Comparison of ENCODE assay signal across 30 cellular contexts in genomic region chr2:235847576-235847975, GRCh38.
"Had no signal": no experiment of that assay in that cellular context is flagged by ENCODE, and none has a peak within 500 bp of the region (broad histone marks: within the 10 kb centered on the region; RNA-seq: fewer than 3 reads in every experiment).

No MANE protein-coding gene starts in this region.

- H3K9me3 ChIP-seq: esophagus squamous epithelium, gastroesophageal sphincter, heart right ventricle had no signal

- H3K9me3 Mint-ChIP-seq: activated CD4-positive, alpha-beta memory T cell treated with anti-CD3 and anti-CD28 coated beads, Interleukin-2, amount 10 ng/mL, durations not matched to agents 7 days and 5 days; activated CD4-positive, alpha-beta T cell treated with anti-CD3 and anti-CD28 coated beads, Interleukin-2, amount 10 ng/mL, durations not matched to agents 24 days and 14 days; activated naive CD4-positive, alpha-beta T cell treated with anti-CD3 and anti-CD28 coated beads, Interleukin-2, amount 10 ng/mL, durations not matched to agents 7 days and 5 days; activated T-cell treated with anti-CD3 and anti-CD28 coated beads, Interleukin-2, amount 50 U/mL, for 24 hours; activated T-cell treated with anti-CD3 and anti-CD28 coated beads, Interleukin-2, amount 50 U/mL, for 72 hours; central memory CD8-positive, alpha-beta T cell; effector memory CD8-positive, alpha-beta T cell; T-helper 2 cell treated with Interferon-gamma antibody and Interleukin-4, amounts not matched to agents 5 μg/mL and 100 μg/mL, for 36 hours had no signal

- H3K36me3 ChIP-seq: brain microvascular endothelial cell, esophagus squamous epithelium, heart right ventricle had no signal

- H3K4me1 ChIP-seq: esophagus squamous epithelium, gastroesophageal sphincter, heart right ventricle had no signal

- DNase-seq: activated CD4-positive, alpha-beta memory T cell treated with anti-CD3 and anti-CD28 coated beads, Interleukin-2, amount 10 ng/mL, durations not matched to agents 7 days and 5 days; activated CD4-positive, alpha-beta T cell treated with anti-CD3 and anti-CD28 coated beads for 36 hours; activated CD4-positive, alpha-beta T cell treated with anti-CD3 and anti-CD28 coated beads, Interleukin-2, amount 10 ng/mL, durations not matched to agents 24 days and 14 days; activated CD4-positive, alpha-beta T cell treated with anti-CD3 and anti-CD28 coated beads, Interleukin-2, amount 50 U/mL, for 4 hours; activated CD4-positive, CD25-positive, alpha-beta regulatory T cell; activated CD4-positive, CD25-positive, alpha-beta regulatory T cell treated with anti-CD3 and anti-CD28 coated beads, Interleukin-2, amount 50 U/mL, for 72 hours; activated CD8-positive, alpha-beta memory T cell treated with anti-CD3 and anti-CD28 coated beads, Interleukin-2, amount 50 U/mL, for 48 hours; activated naive CD4-positive, alpha-beta T cell treated with anti-CD3 and anti-CD28 coated beads, Interleukin-2, amount 10 ng/mL, durations not matched to agents 7 days and 5 days; activated T-cell treated with anti-CD3 and anti-CD28 coated beads for 4 hours; activated T-cell treated with anti-CD3 and anti-CD28 coated beads, Interleukin-2, amount 50 U/mL, for 24 hours; activated T-cell treated with anti-CD3 and anti-CD28 coated beads, Interleukin-2, amount 50 U/mL, for 72 hours; amniotic stem cell; anterior cingulate cortex; brain microvascular endothelial cell; cortex of kidney; dermis blood vessel endothelial cell; effector CD4-positive, alpha-beta T cell; effector memory CD8-positive, alpha-beta T cell; esophagus squamous epithelium; foreskin melanocyte; heart right ventricle; T-helper 1 cell; T-helper 17 cell; T1000; WERI-Rb-1 had no signal

- H3K36me3 Mint-ChIP-seq: activated naive CD4-positive, alpha-beta T cell treated with anti-CD3 and anti-CD28 coated beads, Interleukin-2, amount 10 ng/mL, durations not matched to agents 7 days and 5 days; activated naive CD8-positive, alpha-beta T cell had no signal

- ATAC-seq: activated CD4-positive, alpha-beta T cell treated with anti-CD3 and anti-CD28 coated beads for 36 hours; activated T-cell treated with anti-CD3 and anti-CD28 coated beads, Interleukin-2, amount 50 U/mL, for 72 hours; effector memory CD8-positive, alpha-beta T cell; gastroesophageal sphincter; heart right ventricle; T-helper 17 cell had no signal

- H3K4me3 ChIP-seq: esophagus squamous epithelium, gastroesophageal sphincter, heart right ventricle had no signal

- H3K27me3 ChIP-seq: brain microvascular endothelial cell, esophagus squamous epithelium, gastroesophageal sphincter, heart right ventricle had no signal

- H3K4me3 Mint-ChIP-seq: activated CD4-positive, alpha-beta memory T cell treated with anti-CD3 and anti-CD28 coated beads, Interleukin-2, amount 10 ng/mL, durations not matched to agents 7 days and 5 days; activated CD4-positive, alpha-beta T cell treated with anti-CD3 and anti-CD28 coated beads for 36 hours; activated CD4-positive, alpha-beta T cell treated with anti-CD3 and anti-CD28 coated beads, Interleukin-2, amount 10 ng/mL, durations not matched to agents 24 days and 14 days; activated naive CD4-positive, alpha-beta T cell treated with anti-CD3 and anti-CD28 coated beads, Interleukin-2, amount 10 ng/mL, durations not matched to agents 7 days and 5 days; activated naive CD8-positive, alpha-beta T cell; activated T-cell treated with anti-CD3 and anti-CD28 coated beads, Interleukin-2, amount 50 U/mL, for 24 hours; activated T-cell treated with anti-CD3 and anti-CD28 coated beads, Interleukin-2, amount 50 U/mL, for 72 hours; central memory CD8-positive, alpha-beta T cell; effector memory CD8-positive, alpha-beta T cell; T-helper 17 cell; T-helper 2 cell treated with Interferon-gamma antibody and Interleukin-4, amounts not matched to agents 5 μg/mL and 100 μg/mL, for 36 hours had no signal

- H3K27me3 Mint-ChIP-seq: activated CD4-positive, alpha-beta memory T cell treated with anti-CD3 and anti-CD28 coated beads, Interleukin-2, amount 10 ng/mL, durations not matched to agents 7 days and 5 days; activated CD4-positive, alpha-beta T cell treated with anti-CD3 and anti-CD28 coated beads for 36 hours; activated CD4-positive, alpha-beta T cell treated with anti-CD3 and anti-CD28 coated beads, Interleukin-2, amount 10 ng/mL, durations not matched to agents 24 days and 14 days; central memory CD8-positive, alpha-beta T cell; effector memory CD8-positive, alpha-beta T cell had no signal

- H3K27ac ChIP-seq: brain microvascular endothelial cell, epithelial cell of prostate, esophagus squamous epithelium, gastroesophageal sphincter, heart right ventricle, WERI-Rb-1 had no signal

- H3K27ac Mint-ChIP-seq: activated CD4-positive, alpha-beta memory T cell treated with anti-CD3 and anti-CD28 coated beads, Interleukin-2, amount 10 ng/mL, durations not matched to agents 7 days and 5 days; activated CD4-positive, alpha-beta T cell treated with anti-CD3 and anti-CD28 coated beads for 36 hours; activated CD4-positive, alpha-beta T cell treated with anti-CD3 and anti-CD28 coated beads, Interleukin-2, amount 10 ng/mL, durations not matched to agents 24 days and 14 days; activated naive CD4-positive, alpha-beta T cell treated with anti-CD3 and anti-CD28 coated beads, Interleukin-2, amount 10 ng/mL, durations not matched to agents 7 days and 5 days; activated naive CD8-positive, alpha-beta T cell; activated T-cell treated with anti-CD3 and anti-CD28 coated beads, Interleukin-2, amount 50 U/mL, for 24 hours; activated T-cell treated with anti-CD3 and anti-CD28 coated beads, Interleukin-2, amount 50 U/mL, for 72 hours; effector memory CD8-positive, alpha-beta T cell; T-helper 17 cell; T-helper 2 cell treated with Interferon-gamma antibody and Interleukin-4, amounts not matched to agents 5 μg/mL and 100 μg/mL, for 36 hours had no signal

- H3K4me1 Mint-ChIP-seq: activated CD4-positive, alpha-beta memory T cell treated with anti-CD3 and anti-CD28 coated beads, Interleukin-2, amount 10 ng/mL, durations not matched to agents 7 days and 5 days; activated CD4-positive, alpha-beta T cell treated with anti-CD3 and anti-CD28 coated beads for 36 hours; activated CD4-positive, alpha-beta T cell treated with anti-CD3 and anti-CD28 coated beads, Interleukin-2, amount 10 ng/mL, durations not matched to agents 24 days and 14 days; activated naive CD4-positive, alpha-beta T cell treated with anti-CD3 and anti-CD28 coated beads, Interleukin-2, amount 10 ng/mL, durations not matched to agents 7 days and 5 days had no signal
